Comparison of ENCODE assay signal across 23 cellular contexts in genomic region chr10:101484154-101484748, GRCh38.
DNase-seq lines count a peak whose midpoint lies in the region; ATAC-seq, FAIRE-seq and TF ChIP-seq lines count a peak whose summit lies in the region.
"Had no signal": no experiment of that assay in that cellular context is flagged by ENCODE, and none has a peak within 500 bp of the region (broad histone marks: within the 10 kb centered on the region; RNA-seq: fewer than 3 reads in every experiment).

No MANE protein-coding gene starts in this region.

- no peak for ATAC-seq in HepG2
- ATAC-seq in right lobe of liver, result no peak
- ATAC-seq in GM18909 (IDR thresholded peaks at IDR 0.05; ENCODE audit: poor library complexity, unreplicated experiment), result no peak
- ATAC-seq: PC-3 had no signal

- H3K27ac ChIP-seq in HepG2 (ENCODE audit: extremely low read length, insufficient read depth, low read length) (no peak overlapping the region), right lobe of liver (no peak overlapping the region), VCaP (peak overlapping the region; percentile 42), mammary epithelial cell (ENCODE audit: insufficient read depth, low read depth, low read length) (no peak overlapping the region)
- H3K27ac ChIP-seq: BLaER1 had no signal

- H3K27me3 Mint-ChIP-seq in glutamatergic neuron (ENCODE audit: unreplicated experiment), result no peaks in the 10 kb centered on the region
- H3K27me3 Mint-ChIP-seq: CD4-positive, alpha-beta T cell; IgD-negative memory B cell had no signal

- H3K9me3 ChIP-seq in HepG2 (ENCODE audit: low read length) (no peaks in the 10 kb centered on the region), right lobe of liver (no peaks in the 10 kb centered on the region), mammary epithelial cell (replicated peaks; ENCODE audit: insufficient read depth, low read length) (no peaks in the 10 kb centered on the region)
- H3K9me3 ChIP-seq: BLaER1, Caco-2 had no signal

- no peak for FAIRE-seq in HepG2 (lab: Jason Lieb, UNC)
- FAIRE-seq: GM19239, H1, HTR-8/SVneo had no signal

- H4K20me1 ChIP-seq in HepG2 (ENCODE audit: insufficient read depth, low read length) (no peaks in the 10 kb centered on the region), mammary epithelial cell (ENCODE audit: insufficient read depth, low read length) (no peaks in the 10 kb centered on the region)

- TF ChIP-seq RAD21 in HepG2 (CRISPR knock-in tag; IDR thresholded peaks at IDR 0.05), result no peak

- no peak for TF ChIP-seq CTCF in HepG2 (CRISPR knock-in tag; IDR thresholded peaks at IDR 0.05)
- TF ChIP-seq CTCF in right lobe of liver (IDR thresholded peaks at IDR 0.05), result no peak
- no peak for TF ChIP-seq CTCF in VCaP (conservative IDR thresholded peaks at IDR 0.05)
- no peak for TF ChIP-seq CTCF in glutamatergic neuron (IDR thresholded peaks at IDR 0.05; ENCODE audit: partially characterized antibody, unreplicated experiment)
- no peak for TF ChIP-seq CTCF in mammary epithelial cell (conservative IDR thresholded peaks at IDR 0.05 in 1 of 2, IDR thresholded peaks at IDR 0.05 in 1 of 2; ENCODE audit: extremely low read depth in 1 of 2, insufficient read depth in 1 of 2, low read depth in 1 of 2, low read length in 2 of 2)

- H3K36me3 Mint-ChIP-seq in glutamatergic neuron (ENCODE audit: unreplicated experiment), result no peaks in the 10 kb centered on the region

- intact Hi-C loops in HepG2 (cut with micrococcal nuclease; ENCODE audit: unreplicated experiment) (no loop called here), right lobe of liver (cut with DNase I) (no loop called here), mammary epithelial cell (cut with micrococcal nuclease) (no loop called here)

- H3K79me2 ChIP-seq in HepG2 (ENCODE audit: insufficient read depth, low read length) (no peaks in the 10 kb centered on the region), mammary epithelial cell (ENCODE audit: insufficient read depth, low read length) (no peaks in the 10 kb centered on the region)

- peak overlapping the region; percentile 23 for H3K27ac Mint-ChIP-seq in glutamatergic neuron (ENCODE audit: unreplicated experiment)
- H3K27ac Mint-ChIP-seq: CD4-positive, alpha-beta T cell; IgD-negative memory B cell had no signal

- BruUV-seq in HepG2 (replicated peaks; lab: Mats Ljungman, UMichigan) (TSS peak; percentile 10), mammary epithelial cell (replicated peaks; lab: Mats Ljungman, UMichigan) (no TSS peak)

- TF ChIP-seq EP300 in HepG2 (IDR thresholded peaks at IDR 0.05; ENCODE audit: low read depth in 2 of 2, low read length in 2 of 2) (no peak), HepG2 (CRISPR knock-in tag; IDR thresholded peaks at IDR 0.05; ENCODE audit: borderline replicate concordance) (no peak)

- H3K4me2 ChIP-seq in HepG2 (ENCODE audit: low read depth, low read length), result no peak overlapping the region
- H3K4me2 ChIP-seq in mammary epithelial cell (ENCODE audit: insufficient read depth, low read depth, low read length), result no peak overlapping the region
- H3K4me2 ChIP-seq: BLaER1 had no signal

- in situ Hi-C loops in HepG2 (cut with HindIII; ENCODE audit: extremely low pct_ligation_motif_present, low pct_unique_long_range_greater_than_20kb), result no loop called here
- in situ Hi-C loops in mammary epithelial cell (cut with MboI; ENCODE audit: low sequenced_read_pairs in 2 of 2), result no loop called here

- peaks cover 4% of the 10 kb centered on the region for H3K9me3 Mint-ChIP-seq in glutamatergic neuron (ENCODE audit: unreplicated experiment)
- H3K9me3 Mint-ChIP-seq: CD4-positive, alpha-beta T cell; IgD-negative memory B cell had no signal

- no peak overlapping the region for H3K4me3 Mint-ChIP-seq in glutamatergic neuron (ENCODE audit: unreplicated experiment)
- H3K4me3 Mint-ChIP-seq: CD4-positive, alpha-beta T cell; IgD-negative memory B cell had no signal

- no peak for TF ChIP-seq POLR2A in HepG2 (IDR thresholded peaks at IDR 0.05; ENCODE audit: insufficient read depth in 1 of 2, low read depth in 2 of 2, low read length in 2 of 2)
- TF ChIP-seq POLR2A in right lobe of liver (IDR thresholded peaks at IDR 0.05), result no peak

- no peaks in the 10 kb centered on the region for H3K27me3 ChIP-seq in HepG2 (ENCODE audit: control insufficient read depth in 1 of 2, insufficient read depth in 2 of 2, low read length in 2 of 2)
- no peaks in the 10 kb centered on the region for H3K27me3 ChIP-seq in right lobe of liver
- no peaks in the 10 kb centered on the region for H3K27me3 ChIP-seq in mammary epithelial cell (ENCODE audit: insufficient read depth, low read length)
- H3K27me3 ChIP-seq: BLaER1 had no signal

- DNase-seq in HepG2 (ENCODE audit: low spot score), result no peak
- no peak for DNase-seq in right lobe of liver
- no peak for DNase-seq in glutamatergic neuron
- DNase-seq in NCI-H510A treated with DMSO at 0.1 percent for 48 hours (lab: John Stamatoyannopoulos, UW), result no peak
- DNase-seq in AG08396 (ENCODE audit: low spot score), result no peak
- DNase-seq in mammary epithelial cell, result no peak
- DNase-seq: Caco-2; CD4-positive, alpha-beta T cell; GDM1; NCI-H1105 treated with DMSO at 0.1 percent for 48 hours; NCI-H1694; NCI-H2081; NCI-H2171 treated with DMSO at 0.1 percent for 48 hours; NCI-H446 treated with DMSO at 0.1 percent for 48 hours; PC-3; Right ventricle myocardium superior had no signal

- POLR2A ChIA-PET in HepG2 (lab: Yijun Ruan, JAX), result interaction anchor here (0.8 kb wide), 1 partner anchor 10 kb away, joined by 5 read pairs; no protein-coding TSS in a partner anchor

- dilution Hi-C loops in mammary epithelial cell (cut with HindIII; ENCODE audit: low sequenced_read_pairs), result no loop called here

- H3K9ac ChIP-seq in HepG2 (ENCODE audit: insufficient read depth, low read depth, low read length) (no peak overlapping the region), mammary epithelial cell (ENCODE audit: insufficient read depth, low read length) (no peak overlapping the region)
- H3K9ac ChIP-seq: BLaER1 had no signal

- no peak overlapping the region for H3K4me3 ChIP-seq in HepG2 (replicated peaks in 1 of 3; ENCODE audit: insufficient read depth in 1 of 3, low read depth in 2 of 3, low read length in 3 of 3)
- H3K4me3 ChIP-seq in right lobe of liver, result no peak overlapping the region
- H3K4me3 ChIP-seq in mammary epithelial cell (replicated peaks in 1 of 3; ENCODE audit: insufficient read depth in 1 of 3, low read depth in 2 of 3, low read length in 3 of 3), result no peak overlapping the region
- H3K4me3 ChIP-seq: BLaER1 had no signal

- H3K4me1 ChIP-seq in HepG2 (ENCODE audit: insufficient read depth, low read length) (peaks cover 4% of the 10 kb centered on the region), right lobe of liver (peaks cover 0 to 15% (median 2%) of the 10 kb centered on the region in 4 donors), mammary epithelial cell (ENCODE audit: insufficient read depth, low read length) (no peaks in the 10 kb centered on the region)
- H3K4me1 ChIP-seq: BLaER1, Caco-2 had no signal

- H3K36me3 ChIP-seq in HepG2 (replicated peaks in 1 of 2; ENCODE audit: control insufficient read depth in 1 of 2, insufficient read depth in 2 of 2, low read length in 2 of 2) (0 out of 5 replicates have a peak, but pooled peaks cover 1 to 2% of the 10 kb centered on the region in 2 experiments), right lobe of liver (no peaks in the 10 kb centered on the region), mammary epithelial cell (ENCODE audit: insufficient read depth, low read length) (no peaks in the 10 kb centered on the region)

- CTCF ChIA-PET in HepG2 (lab: Yijun Ruan, JAX; ENCODE audit: low intra/inter-chr PET ratio, low total read pairs), result no interaction called here
- CTCF ChIA-PET in mammary epithelial cell (lab: Charles Lee; ENCODE audit: low non-redundant PET), result interaction anchor here (0.6 kb wide), 1 partner anchor 17 kb away, joined by 15 read pairs; no protein-coding TSS in a partner anchor

- H2AFZ ChIP-seq in HepG2 (ENCODE audit: low read length) (no peak overlapping the region), mammary epithelial cell (ENCODE audit: low read depth, low read length) (no peak overlapping the region)

- peaks cover 28% of the 10 kb centered on the region for H3K4me1 Mint-ChIP-seq in glutamatergic neuron (ENCODE audit: low read depth, unreplicated experiment)
- H3K4me1 Mint-ChIP-seq: IgD-negative memory B cell had no signal

- 96% methylated on average over 8 of the region's 8 CpGs for WGBS in HepG2 (ENCODE audit: low lambda C conversion rate)
- 70% methylated on average over 8 of the region's 8 CpGs for WGBS in right lobe of liver (ENCODE audit: insufficient coverage, low coverage, low lambda C conversion rate, missing lambda C conversion rate)
- 96% methylated on average over 8 of the region's 8 CpGs for WGBS in mammary epithelial cell (ENCODE audit: low coverage, missing lambda C conversion rate)

TF ChIP-seq in HepG2, 621 proteins besides CTCF, POLR2A, EP300 and RAD21:
- no peak for TF ChIP-seq ZNF335 (CRISPR knock-in tag; IDR thresholded peaks at IDR 0.05)
- TF ChIP-seq ZBTB37 (CRISPR knock-in tag; IDR thresholded peaks at IDR 0.05), result no peak
